ENCODE assay signal across 8 cellular contexts in the genomic region with DNA sequence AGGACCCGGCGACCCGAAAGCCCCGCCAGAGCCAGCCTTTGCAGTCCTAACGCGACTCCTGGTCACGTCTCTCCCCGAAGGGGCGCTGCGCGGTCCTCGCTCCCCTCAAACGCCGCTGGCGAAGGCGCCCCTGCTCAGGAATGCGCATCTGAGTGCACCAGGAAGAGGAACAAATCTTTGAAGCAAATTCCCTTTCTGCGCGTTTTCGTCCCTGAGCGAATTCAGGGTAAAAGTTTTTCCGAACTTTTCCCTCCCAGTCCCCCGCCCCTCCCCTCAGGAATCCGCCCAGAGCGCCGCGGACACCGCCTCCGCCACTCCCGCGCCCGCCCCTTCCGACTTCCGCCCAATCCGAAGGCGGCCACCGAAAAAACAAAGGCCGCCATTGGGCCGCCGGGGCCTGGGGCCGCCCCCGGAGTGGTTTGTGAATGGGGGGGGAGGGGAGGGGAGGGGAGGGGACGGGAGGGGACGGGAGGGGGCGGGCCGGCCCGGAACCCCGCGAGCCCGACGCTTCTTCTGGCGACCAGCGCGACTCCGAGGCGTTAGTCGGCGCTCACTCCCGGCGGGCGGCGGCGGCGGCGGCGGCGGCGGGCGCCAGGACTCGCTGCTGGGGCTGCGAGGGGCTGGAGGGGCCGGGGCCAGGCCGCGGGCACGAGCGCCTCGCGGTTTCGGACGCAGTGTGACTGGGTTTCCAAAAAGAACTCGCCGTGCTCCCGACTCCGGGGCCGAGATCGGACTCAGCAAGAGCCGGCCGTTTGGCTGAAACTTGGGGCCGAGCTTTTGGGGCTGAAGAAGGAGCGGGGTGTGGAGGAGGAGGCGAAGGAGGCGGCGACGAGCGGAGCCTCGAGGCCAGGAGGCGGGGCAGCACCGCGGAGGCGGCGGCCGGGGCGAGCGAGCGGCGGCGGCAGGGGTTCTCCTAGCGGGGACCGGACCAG. TPM values are rescaled to one million over a fixed set of nuclear protein-coding genes. Genes with fewer than 3 reads are reported as not detected.
A peak's percentile ranks its signal among the peaks of the same experiment; 100 is the strongest.
DNase-seq lines count a peak whose midpoint lies in the region; ATAC-seq and TF ChIP-seq lines count a peak whose summit lies in the region.

TSS of gene FZD7 (plus strand) at position 539 of the 932 bp plus-strand sequence. CDS start 793 bp downstream, outside the sequence.

- peak within 1 kb of the TSS; percentile 100 for H3K27ac ChIP-seq in HUES64 (ENCODE audit: low read depth, low read length)
- peak within 1 kb of the TSS; percentile 68 for H3K27ac ChIP-seq in RWPE2 (ENCODE audit: poor library complexity, severe bottlenecking)
- H3K27ac ChIP-seq in neural progenitor cell: peak within 1 kb of the TSS; percentile 99
- H3K27ac ChIP-seq in stomach: peak within 1 kb of the TSS; percentile 88 to 96 (median 89)

- under 1% methylated on average over 100 of the region's 109 CpGs for WGBS in HUES64
- WGBS in stomach, 5 donors: 0 to 2% (median 0%) methylated on average over 22 to 106 of the region's 109 CpGs

- H3K27me3 Mint-ChIP-seq in neural progenitor cell (ENCODE audit: insufficient read depth, low read depth): peaks cover 2% of the 10 kb centered on the region

- peaks cover 73% of the 10 kb centered on the region for H3K79me2 ChIP-seq in neural progenitor cell (ENCODE audit: low read depth)

- H3K4me1 ChIP-seq in HUES64 (ENCODE audit: insufficient read depth, low read length) (peaks cover 29% of the 10 kb centered on the region), RWPE2 (ENCODE audit: insufficient read depth, poor library complexity, severe bottlenecking) (no peaks in the 10 kb centered on the region), neural progenitor cell (peaks cover 29% of the 10 kb centered on the region), stomach (peaks cover 27 to 46% (median 35%) of the 10 kb centered on the region in 4 donors)

- H3K27me3 ChIP-seq in HUES64 (ENCODE audit: insufficient read depth, low read length): no peaks in the 10 kb centered on the region; the same call in 1 of the 2 replicates
- H3K27me3 ChIP-seq in RWPE2 (ENCODE audit: insufficient read depth, poor library complexity, severe bottlenecking): peaks cover 32% of the 10 kb centered on the region
- H3K27me3 ChIP-seq in neural progenitor cell: no peaks in the 10 kb centered on the region
- H3K27me3 ChIP-seq in stomach: peaks cover 3 to 50% (median 34%) of the 10 kb centered on the region in 3 donors

- H3K9ac ChIP-seq in HUES64 (ENCODE audit: low read depth, low read length) (peak within 1 kb of the TSS; percentile 93), neural progenitor cell (peak within 1 kb of the TSS; percentile 76)

- peak within 1 kb of the TSS; percentile 100 for H3K27ac Mint-ChIP-seq in neural progenitor cell

- TF ChIP-seq EP300 in stomach (IDR thresholded peaks at IDR 0.05): peak; percentile 12

- H3K4me1 Mint-ChIP-seq in neural progenitor cell: peaks cover 33% of the 10 kb centered on the region

- H3K4me3 Mint-ChIP-seq in neural progenitor cell: peak within 1 kb of the TSS; percentile 99

- peak within 1 kb of the TSS; percentile 83 for H3K4me3 ChIP-seq in HUES64 (ENCODE audit: low read length)
- H3K4me3 ChIP-seq in RWPE2 (ENCODE audit: severe bottlenecking): peak within 1 kb of the TSS; percentile 84
- H3K4me3 ChIP-seq in foreskin fibroblast (ENCODE audit: low read depth in 1 of 2, low read length in 2 of 2): peak within 1 kb of the TSS; percentile 72 to 86
- H3K4me3 ChIP-seq in neural progenitor cell: peak within 1 kb of the TSS; percentile 93
- peak within 1 kb of the TSS; percentile 76 to 84 (median 78) for H3K4me3 ChIP-seq in stomach

- ATAC-seq in GM21447 (IDR thresholded peaks at IDR 0.05; ENCODE audit: unreplicated experiment) (peak; percentile 80), RWPE2 (ENCODE audit: low read depth) (peak; percentile 78)

- peaks cover 45% of the 10 kb centered on the region for H4K20me1 ChIP-seq in neural progenitor cell (ENCODE audit: low read depth)

- H3K9me3 Mint-ChIP-seq in neural progenitor cell: no peaks in the 10 kb centered on the region

- TF ChIP-seq CTCF in RWPE2 (IDR thresholded peaks at IDR 0.05; ENCODE audit: poor library complexity, severe bottlenecking): peak; percentile 17
- no peak for TF ChIP-seq CTCF in foreskin fibroblast (IDR thresholded peaks at IDR 0.05; ENCODE audit: low read depth, low read length)
- peak; percentile 41 for TF ChIP-seq CTCF in neural progenitor cell (IDR thresholded peaks at IDR 0.05)
- TF ChIP-seq CTCF in stomach (IDR thresholded peaks at IDR 0.05): peak in 1 of 7 experiments; percentile 4

- peak; percentile 32 for DNase-seq in DMS153 treated with DMSO at 0.1 percent for 48 hours (lab: John Stamatoyannopoulos, UW; ENCODE audit: unreplicated experiment)
- DNase-seq in RWPE2 (ENCODE audit: low spot score): peak; percentile 90
- peak; percentile 79 for DNase-seq in activated gamma-delta T cell treated with Interleukin-2 at 50 U/mL for 16 hours
- peak; percentile 96 to 99 for DNase-seq in foreskin fibroblast
- peak; percentile 97 for DNase-seq in neural progenitor cell (ENCODE audit: low spot score)
- peak; percentile 91 for DNase-seq in stomach

- TF ChIP-seq POLR2A in stomach (IDR thresholded peaks at IDR 0.05): no peak

- H2AFZ ChIP-seq in neural progenitor cell (replicated peaks): peak within 1 kb of the TSS; percentile 48

- peaks cover 33% of the 10 kb centered on the region for H3K36me3 ChIP-seq in HUES64 (ENCODE audit: insufficient read depth, low read length)
- no peaks in the 10 kb centered on the region for H3K36me3 ChIP-seq in RWPE2 (ENCODE audit: low read depth)
- H3K36me3 ChIP-seq in neural progenitor cell: no peaks in the 10 kb centered on the region
- H3K36me3 ChIP-seq in stomach: no peaks in the 10 kb centered on the region

- H3K4me2 ChIP-seq in neural progenitor cell: peak within 1 kb of the TSS; percentile 83

- intact Hi-C loops in stomach (cut with DNase I; ENCODE audit: low total_unique reads): no loop called here

- H3K9me3 ChIP-seq in HUES64 (ENCODE audit: insufficient read depth, low read depth, low read length) (no peaks in the 10 kb centered on the region), RWPE2 (ENCODE audit: severe bottlenecking) (no peaks in the 10 kb centered on the region), neural progenitor cell (ENCODE audit: low read depth) (no peaks in the 10 kb centered on the region), stomach (no peaks in the 10 kb centered on the region)

- peaks cover 2% of the 10 kb centered on the region for H3K36me3 Mint-ChIP-seq in neural progenitor cell

- peaks cover 67% of the 10 kb centered on the region for H3F3A ChIP-seq in neural progenitor cell (ENCODE audit: low read depth)

RNA-seq across cellular contexts. Expression of gene FZD7, which starts in this region (rescaled TPM):
- polyA plus RNA-seq in HUES64 (2013, experiment 1 of 2): 124 TPM
- 136 TPM for polyA plus RNA-seq in HUES64 (2013, experiment 2 of 2)
- total RNA-seq in neural progenitor cell (ENCODE audit: low replicate concordance) (79.4 and 106 TPM in 2 replicates), stomach (10 to 100 TPM in 1 of 5 donors, 1 to 10 TPM in 4; 4.1 to 20.9 (median 7.8) TPM)
- 1 to 10 TPM; 1.7 to 4.6 (median 3.5) TPM for polyA plus RNA-seq in stomach

Comparison
In these comparisons a context has a peak if more than half of its experiments do, and no peak if none do; other contexts are left out.
1. Peak in every context shown above with its lines: DNase-seq, ATAC-seq, H3K4me3 ChIP-seq and H3K27ac ChIP-seq.
2. DNase-seq: peak in every context shown above with its lines; median percentile 98 in foreskin fibroblast; 97 in neural progenitor cell; 91 in stomach; 90 in RWPE2; 79 in activated gamma-delta T cell treated with Interleukin-2 at 50 U/mL for 16 hours; 32 in DMS153 treated with DMSO at 0.1 percent for 48 hours.